Comparison of ENCODE assay signal across 8 cellular contexts in genomic region chr2:96895709-96896651, GRCh38. TPM values are rescaled to one million over a fixed set of nuclear protein-coding genes. Genes with fewer than 3 reads are reported as not detected.
A peak's percentile ranks its signal among the peaks of the same experiment; 100 is the strongest.
DNase-seq lines count a peak whose midpoint lies in the region; FAIRE-seq and TF ChIP-seq lines count a peak whose summit lies in the region.

No MANE protein-coding gene starts in this region.

- H3K9me1 ChIP-seq in keratinocyte (ENCODE audit: control insufficient read depth, extremely low read depth, insufficient read depth, low read length): no peaks in the 10 kb centered on the region

- FAIRE-seq in keratinocyte (lab: Jason Lieb, UNC) (peak; percentile 55), urothelium cell line (lab: Jason Lieb, UNC) (peak; percentile 40)

- no peaks in the 10 kb centered on the region for H3K27me3 Mint-ChIP-seq in activated naive CD8-positive, alpha-beta T cell
- H3K27me3 Mint-ChIP-seq in activated naive CD8-positive, alpha-beta T cell treated with anti-CD3 and anti-CD28 coated beads for 36 hours: no peaks in the 10 kb centered on the region

- no peak overlapping the region for H3K9ac ChIP-seq in keratinocyte (ENCODE audit: control insufficient read depth, extremely low read depth, insufficient read depth, low read length)

- H2AFZ ChIP-seq in keratinocyte (ENCODE audit: control insufficient read depth, low read length): no peak overlapping the region

- peak overlapping the region; percentile 4 for H3K4me2 ChIP-seq in keratinocyte (ENCODE audit: control insufficient read depth, extremely low read depth, insufficient read depth, low read depth, low read length)

- peak overlapping the region; percentile 76 for H3K27ac Mint-ChIP-seq in activated naive CD8-positive, alpha-beta T cell
- H3K27ac Mint-ChIP-seq in activated naive CD8-positive, alpha-beta T cell treated with anti-CD3 and anti-CD28 coated beads for 36 hours: no peak overlapping the region

- dilution Hi-C loops in keratinocyte (cut with MboI; ENCODE audit: extremely low pct_ligation_motif_present, low sequenced_read_pairs): no loop called here

- H3K9me3 ChIP-seq in keratinocyte (ENCODE audit: control insufficient read depth, low read depth, low read length): no peaks in the 10 kb centered on the region
- H3K9me3 ChIP-seq in HAP-1: no peaks in the 10 kb centered on the region

- H3K4me3 ChIP-seq in keratinocyte (ENCODE audit: control insufficient read depth in 2 of 3, extremely low read depth in 1 of 3, insufficient read depth in 2 of 3, low read depth in 1 of 3, low read length in 3 of 3): no peak overlapping the region
- no peak overlapping the region for H3K4me3 ChIP-seq in HAP-1

- H3K36me3 Mint-ChIP-seq in activated naive CD8-positive, alpha-beta T cell: no peaks in the 10 kb centered on the region
- no peaks in the 10 kb centered on the region for H3K36me3 Mint-ChIP-seq in activated naive CD8-positive, alpha-beta T cell treated with anti-CD3 and anti-CD28 coated beads for 36 hours

- H4K20me1 ChIP-seq in keratinocyte (ENCODE audit: control insufficient read depth, extremely low read depth, insufficient read depth, low read length): no peaks in the 10 kb centered on the region

- H3K79me2 ChIP-seq in keratinocyte (ENCODE audit: control insufficient read depth, insufficient read depth, low read length): no peaks in the 10 kb centered on the region

- DNase-seq in activated naive CD8-positive, alpha-beta T cell treated with anti-CD3 and anti-CD28 coated beads for 36 hours: no peak
- DNase-seq in SHP77 (lab: John Stamatoyannopoulos, UW): peak; percentile 79 to 82
- DNase-seq in keratinocyte (ENCODE audit: low read depth, low spot score): no peak
- peak; percentile 80 for DNase-seq in urothelium cell line (ENCODE audit: low spot score)
- no peak for DNase-seq in HAP-1 (ENCODE audit: low spot score in 2 of 2)
- no peak for DNase-seq in glomerular visceral epithelial cell (ENCODE audit: extremely low spot score)
- no peak for DNase-seq in SKM-1 treated with dmso at 0.1 percent for 144 hours (lab: John Stamatoyannopoulos, UW; ENCODE audit: unreplicated experiment)

- peaks cover 56% of the 10 kb centered on the region for H3K4me1 Mint-ChIP-seq in activated naive CD8-positive, alpha-beta T cell (ENCODE audit: low read depth)
- peaks cover 26% of the 10 kb centered on the region for H3K4me1 Mint-ChIP-seq in activated naive CD8-positive, alpha-beta T cell treated with anti-CD3 and anti-CD28 coated beads for 36 hours

- H3K27ac ChIP-seq in keratinocyte (ENCODE audit: control insufficient read depth, insufficient read depth, low read length): no peak overlapping the region

- in situ Hi-C loops in HAP-1 (cut with MboI; ENCODE audit: low sequenced_read_pairs): no loop called here

- no peaks in the 10 kb centered on the region for H3K36me3 ChIP-seq in keratinocyte (ENCODE audit: control insufficient read depth in 2 of 2, extremely low read depth in 1 of 2, insufficient read depth in 2 of 2, low read length in 2 of 2)
- no peaks in the 10 kb centered on the region for H3K36me3 ChIP-seq in HAP-1 (replicated peaks)

- no peaks in the 10 kb centered on the region for H3K9me3 Mint-ChIP-seq in activated naive CD8-positive, alpha-beta T cell (ENCODE audit: low read depth)
- H3K9me3 Mint-ChIP-seq in activated naive CD8-positive, alpha-beta T cell treated with anti-CD3 and anti-CD28 coated beads for 36 hours: no peaks in the 10 kb centered on the region

- TF ChIP-seq CTCF in keratinocyte (optimal IDR thresholded peaks at IDR 0.05 in 1 of 3, IDR thresholded peaks at IDR 0.05 in 1 of 3, conservative IDR thresholded peaks at IDR 0.05 in 1 of 3; ENCODE audit: extremely low read depth in 1 of 3, insufficient read depth in 2 of 3, low read length in 3 of 3): no peak

- no peaks in the 10 kb centered on the region for H3K27me3 ChIP-seq in keratinocyte (ENCODE audit: control insufficient read depth, extremely low read depth, insufficient read depth, low read length)
- no peaks in the 10 kb centered on the region for H3K27me3 ChIP-seq in HAP-1 (ENCODE audit: low read depth)

- H3K4me1 ChIP-seq in keratinocyte (ENCODE audit: control insufficient read depth, extremely low read depth, insufficient read depth, low read length) (peaks cover 30% of the 10 kb centered on the region), HAP-1 (no peaks in the 10 kb centered on the region)

- H3K4me3 Mint-ChIP-seq in activated naive CD8-positive, alpha-beta T cell: no peak overlapping the region
- no peak overlapping the region for H3K4me3 Mint-ChIP-seq in activated naive CD8-positive, alpha-beta T cell treated with anti-CD3 and anti-CD28 coated beads for 36 hours

RNA-seq across cellular contexts. Expression of gene SEMA4C, which starts 26.1 kb away (rescaled TPM):
- total RNA-seq in activated naive CD8-positive, alpha-beta T cell treated with anti-CD3 and anti-CD28 coated beads for 36 hours: 1 to 10 TPM; 5.9 to 8.3 TPM
- polyA plus RNA-seq in keratinocyte: 6.9 to 10.2 TPM (median 7.5 TPM) in 3 replicates
- polyA plus RNA-seq in keratinocyte (2011; ENCODE audit: low read depth): 1.2 TPM
- 2.3 and 3.0 TPM in 2 replicates for polyA plus RNA-seq in keratinocyte (2011; cell fraction: cytosol; rRNA removed)
- 19.8 and 21.2 TPM in 2 replicates for polyA plus RNA-seq in keratinocyte (2011; cell fraction: nucleus; rRNA removed)
- polyA plus RNA-seq in keratinocyte (2012; ENCODE audit: low replicate concordance): 5.2 and 6.3 TPM in 2 replicates
- polyA minus RNA-seq in keratinocyte: 12.4 to 21.9 TPM (median 13.6 TPM) in 3 replicates
- 8.4 TPM for polyA minus RNA-seq in keratinocyte (2011; cell fraction: cytosol; rRNA and poly(A)+ RNA removed)
- 18.9 and 19.0 TPM in 2 replicates for polyA minus RNA-seq in keratinocyte (2011; cell fraction: nucleus; rRNA and poly(A)+ RNA removed)

RNA-seq across cellular contexts. Expression of gene ANKRD39, which starts 38.2 kb away (rescaled TPM):
- total RNA-seq in activated naive CD8-positive, alpha-beta T cell treated with anti-CD3 and anti-CD28 coated beads for 36 hours: 10 to 100 TPM; 22.7 to 25.2 TPM
- polyA plus RNA-seq in keratinocyte: 6.6 to 8.3 TPM (median 7.2 TPM) in 3 replicates
- polyA plus RNA-seq in keratinocyte (2011; ENCODE audit: low read depth): 2.0 TPM
- 3.3 and 5.3 TPM in 2 replicates for polyA plus RNA-seq in keratinocyte (2011; cell fraction: cytosol; rRNA removed)
- polyA plus RNA-seq in keratinocyte (2011; cell fraction: nucleus; rRNA removed): 4.3 and 5.6 TPM in 2 replicates
- polyA plus RNA-seq in keratinocyte (2012; ENCODE audit: low replicate concordance): 4.1 and 11.5 TPM in 2 replicates
- 2.5 to 7.1 TPM (median 4.6 TPM) in 3 replicates for polyA minus RNA-seq in keratinocyte
- 3.1 TPM for polyA minus RNA-seq in keratinocyte (2011; cell fraction: cytosol; rRNA and poly(A)+ RNA removed)
- 3.3 and 4.8 TPM in 2 replicates for polyA minus RNA-seq in keratinocyte (2011; cell fraction: nucleus; rRNA and poly(A)+ RNA removed)

RNA-seq across cellular contexts. Expression of gene ANKRD23, which starts 52.2 kb away (rescaled TPM):
- 1 to 10 TPM; 2.7 to 3.2 TPM for total RNA-seq in activated naive CD8-positive, alpha-beta T cell treated with anti-CD3 and anti-CD28 coated beads for 36 hours
- polyA plus RNA-seq in keratinocyte: 0.39 to 2.0 TPM (median 1.4 TPM) in 3 replicates
- 2.3 TPM for polyA plus RNA-seq in keratinocyte (2011; ENCODE audit: low read depth)
- polyA plus RNA-seq in keratinocyte (2011; cell fraction: cytosol; rRNA removed): 0.52 and 0.55 TPM in 2 replicates
- 6.2 and 7.5 TPM in 2 replicates for polyA plus RNA-seq in keratinocyte (2011; cell fraction: nucleus; rRNA removed)
- 0.87 and 1.1 TPM in 2 replicates for polyA plus RNA-seq in keratinocyte (2012; ENCODE audit: low replicate concordance)
- 0.30 to 2.5 TPM (median 1.4 TPM) in 3 replicates for polyA minus RNA-seq in keratinocyte
- not detected for polyA minus RNA-seq in keratinocyte (2011; cell fraction: cytosol; rRNA and poly(A)+ RNA removed)
- polyA minus RNA-seq in keratinocyte (2011; cell fraction: nucleus; rRNA and poly(A)+ RNA removed): 1.5 and 4.1 TPM in 2 replicates

Comparison
In these comparisons a context has a peak if more than half of its experiments do, and no peak if none do; other contexts are left out.
1. DNase-seq: peak in SHP77 (2 of 2) and urothelium cell line (single experiment); none in activated naive CD8-positive, alpha-beta T cell treated with anti-CD3 and anti-CD28 coated beads for 36 hours (single experiment), keratinocyte (single experiment), HAP-1 (0 of 2), glomerular visceral epithelial cell (single experiment) and SKM-1 treated with dmso at 0.1 percent for 144 hours (single experiment).